Comparison of ENCODE assay signal across 21 cellular contexts in genomic region chr5:181236954-181237641, GRCh38. TPM values are rescaled to one million over a fixed set of nuclear protein-coding genes. Genes with fewer than 3 reads are reported as not detected.
A peak's percentile ranks its signal among the peaks of the same experiment; 100 is the strongest.
DNase-seq lines count a peak whose midpoint lies in the region; ATAC-seq, FAIRE-seq and TF ChIP-seq lines count a peak whose summit lies in the region.
"Had no signal": no experiment of that assay in that cellular context is flagged by ENCODE, and none has a peak within 500 bp of the region (broad histone marks: within the 10 kb centered on the region; RNA-seq: fewer than 3 reads in every experiment).

No MANE protein-coding gene starts in this region.

- no peaks in the 10 kb centered on the region for H3K9me3 Mint-ChIP-seq in activated naive CD4-positive, alpha-beta T cell treated with anti-CD3 and anti-CD28 coated beads, Interleukin-2, amount 50 U/mL, for 24 hours
- H3K9me3 Mint-ChIP-seq: T-helper 1 cell treated with Interleukin-12 subunit alpha and Interleukin-12 subunit beta and Interleukin-4 antibody, amounts not matched to agents 30 μg/mL and 1 μg/mL, for 36 hours had no signal

- no peak for ATAC-seq in RWPE2 (ENCODE audit: low read depth)
- ATAC-seq in HG02623 (IDR thresholded peaks at IDR 0.05; ENCODE audit: unreplicated experiment), result no peak
- ATAC-seq: left lung, PC-3 had no signal

- POLR2A ChIA-PET in H1 (lab: Charles Lee; ENCODE audit: partially characterized antibody), result interaction anchor here (1.2 to 34.2 kb wide), 10 partner anchors 1 to 63 kb away, joined by 3 to 1334 read pairs (median 14); partner anchors contain the start of genes RACK1, TRIM41, TRIM52 and TRIM7

- H3K9me3 ChIP-seq in RWPE2 (ENCODE audit: severe bottlenecking) (no peaks in the 10 kb centered on the region), H1 (ENCODE audit: insufficient read depth in 2 of 2, low read depth in 1 of 2, low read length in 1 of 2) (no peaks in the 10 kb centered on the region)
- H3K9me3 ChIP-seq: left lung, uterus had no signal

- H2BK120ac ChIP-seq in H1 (replicated peaks; ENCODE audit: low read depth, low read length), result no peak overlapping the region
- no peak overlapping the region for H2BK120ac ChIP-seq in mesendoderm (ENCODE audit: low read depth, low read length)

- peak overlapping the region; percentile 15 for H3K4me3 Mint-ChIP-seq in activated naive CD4-positive, alpha-beta T cell treated with anti-CD3 and anti-CD28 coated beads, Interleukin-2, amount 50 U/mL, for 24 hours
- H3K4me3 Mint-ChIP-seq: T-helper 1 cell treated with Interleukin-12 subunit alpha and Interleukin-12 subunit beta and Interleukin-4 antibody, amounts not matched to agents 30 μg/mL and 1 μg/mL, for 36 hours had no signal

- no peak overlapping the region for H4K91ac ChIP-seq in H1 (replicated peaks; ENCODE audit: insufficient read length, low read length)

- peak overlapping the region; percentile 94 for H3K27ac ChIP-seq in RWPE2 (ENCODE audit: poor library complexity, severe bottlenecking)
- H3K27ac ChIP-seq in H1 (ENCODE audit: low read depth, low read length), result no peak overlapping the region
- peak overlapping the region; percentile 42 for H3K27ac ChIP-seq in urinary bladder (ENCODE audit: low read depth)
- H3K27ac ChIP-seq in mesendoderm (ENCODE audit: low read depth, low read length), result no peak overlapping the region
- H3K27ac ChIP-seq: left lung, uterus had no signal

- H3K4me2 ChIP-seq in H1 (ENCODE audit: insufficient read depth in 1 of 2, low read depth in 2 of 2, low read length in 2 of 2) (no peak overlapping the region), mesendoderm (ENCODE audit: low read length) (no peak overlapping the region)

- no peaks in the 10 kb centered on the region; the same call in 1 of the 2 replicates for H3K23me2 ChIP-seq in H1 (ENCODE audit: low read depth, low read length)

- H3K56ac ChIP-seq in H1 (replicated peaks; ENCODE audit: insufficient read length, low read depth, low read length) (no peak overlapping the region), mesendoderm (ENCODE audit: low read length) (no peak overlapping the region)

- H2BK15ac ChIP-seq in H1 (ENCODE audit: low read length) (no peak overlapping the region), mesendoderm (replicated peaks; ENCODE audit: low read depth) (no peak overlapping the region)

- H3K4me1 ChIP-seq in RWPE2 (ENCODE audit: insufficient read depth, poor library complexity, severe bottlenecking), result peaks cover 8% of the 10 kb centered on the region
- peaks cover 5 to 14% (median 6%) of the 10 kb centered on the region in 4 experiments for H3K4me1 ChIP-seq in H1 (replicated peaks in 1 of 4; ENCODE audit: control insufficient read depth in 3 of 4, insufficient read depth in 4 of 4, low read length in 3 of 4)
- no peaks in the 10 kb centered on the region for H3K4me1 ChIP-seq in urinary bladder (ENCODE audit: insufficient read depth)
- H3K4me1 ChIP-seq in mesendoderm (ENCODE audit: control insufficient read depth, low read depth, low read length), result peaks cover 5% of the 10 kb centered on the region

- H3K4me1 Mint-ChIP-seq in activated naive CD4-positive, alpha-beta T cell treated with anti-CD3 and anti-CD28 coated beads, Interleukin-2, amount 50 U/mL, for 24 hours, result peaks cover 35% of the 10 kb centered on the region

- no peak overlapping the region for H2AFZ ChIP-seq in H1 (ENCODE audit: low read length)

- no peak overlapping the region for H2AK5ac ChIP-seq in H1 (ENCODE audit: low read depth, low read length)
- no peak overlapping the region for H2AK5ac ChIP-seq in mesendoderm (ENCODE audit: low read length)

- TF ChIP-seq EP300 in H1 (IDR thresholded peaks at IDR 0.05; ENCODE audit: borderline replicate concordance in 1 of 2, low read depth in 2 of 2, low read length in 2 of 2), result no peak

- peak in 1 of 2 experiments; percentile 15; a peak in 2 of 3 replicates for TF ChIP-seq POLR2A in H1 (IDR thresholded peaks at IDR 0.05; ENCODE audit: control extremely low read depth in 1 of 2, low read depth in 2 of 2, low read length in 2 of 2)

- WGBS in H1 (ENCODE audit: extremely low coverage in 1 of 2, insufficient coverage in 1 of 2, insufficient read length in 1 of 2, insufficient replicate concordance in 2 of 2, low coverage in 1 of 2, low lambda C conversion rate in 2 of 2, missing lambda C conversion rate in 1 of 2), 2 experiments, result 94% methylated on average over 10 of the region's 10 CpGs; no CpG with 5 or more reads in 1 of the 2 experiments
- WGBS in urinary bladder, result 88% methylated on average over 10 of the region's 10 CpGs
- no CpG with 5 or more reads among the region's 10 CpGs for WGBS in mesendoderm (ENCODE audit: extremely low coverage, insufficient coverage, low lambda C conversion rate)

- FAIRE-seq in H1 (lab: Jason Lieb, UNC), result no peak
- FAIRE-seq: bronchial epithelial cell had no signal

- no peak for TF ChIP-seq CTCF in RWPE2 (IDR thresholded peaks at IDR 0.05; ENCODE audit: poor library complexity, severe bottlenecking)
- no peak for TF ChIP-seq CTCF in H1 (IDR thresholded peaks at IDR 0.05; ENCODE audit: control extremely low read depth in 1 of 3, insufficient read depth in 1 of 3, low read depth in 1 of 3, low read length in 3 of 3)

- no peak overlapping the region for H3K14ac ChIP-seq in H1 (ENCODE audit: insufficient read length)

- no peak overlapping the region for H2BK20ac ChIP-seq in H1 (ENCODE audit: low read length)

- H2BK12ac ChIP-seq in H1 (ENCODE audit: low read depth, low read length), result no peak overlapping the region

- H3K27ac Mint-ChIP-seq in activated naive CD4-positive, alpha-beta T cell treated with anti-CD3 and anti-CD28 coated beads, Interleukin-2, amount 50 U/mL, for 24 hours, result peak overlapping the region; percentile 78
- H3K27ac Mint-ChIP-seq: T-helper 1 cell treated with Interleukin-12 subunit alpha and Interleukin-12 subunit beta and Interleukin-4 antibody, amounts not matched to agents 30 μg/mL and 1 μg/mL, for 36 hours had no signal

- H4K5ac ChIP-seq in H1 (ENCODE audit: insufficient read length, low read depth, low read length) (no peak overlapping the region), mesendoderm (ENCODE audit: low read length) (no peak overlapping the region)

- CTCF ChIA-PET in H1 (lab: Charles Lee; ENCODE audit: partially characterized antibody), result interaction anchor here (1.6 kb wide), 1 partner anchor 10 kb away, joined by 5 read pairs; no protein-coding TSS in a partner anchor

- H3K18ac ChIP-seq in H1 (ENCODE audit: extremely low read depth, low read length) (no peak overlapping the region), mesendoderm (ENCODE audit: low read length) (no peak overlapping the region)

- no peaks in the 10 kb centered on the region for H3K27me3 Mint-ChIP-seq in activated naive CD4-positive, alpha-beta T cell treated with anti-CD3 and anti-CD28 coated beads, Interleukin-2, amount 50 U/mL, for 24 hours

- H3K4me3 ChIP-seq in RWPE2 (ENCODE audit: severe bottlenecking), result no peak overlapping the region
- no peak overlapping the region for H3K4me3 ChIP-seq in H1 (ENCODE audit: extremely low read depth in 1 of 4, insufficient read depth in 2 of 4, low read depth in 3 of 4, low read length in 4 of 4)
- no peak overlapping the region for H3K4me3 ChIP-seq in urinary bladder (ENCODE audit: low read depth, low read length)
- H3K4me3 ChIP-seq in mesendoderm (ENCODE audit: low read length), result no peak overlapping the region
- H3K4me3 ChIP-seq: left lung, uterus had no signal

- H3K27me3 ChIP-seq in RWPE2 (ENCODE audit: insufficient read depth, poor library complexity, severe bottlenecking) (no peaks in the 10 kb centered on the region), H1 (replicated peaks in 1 of 4; ENCODE audit: control insufficient read depth in 3 of 4, extremely low read depth in 1 of 4, insufficient read depth in 3 of 4, low read length in 3 of 4) (no peaks in the 10 kb centered on the region), mesendoderm (ENCODE audit: insufficient read depth, low read length, poor library complexity) (no peaks in the 10 kb centered on the region)
- H3K27me3 ChIP-seq: left lung, uterus had no signal

- H4K8ac ChIP-seq in H1 (ENCODE audit: extremely low read depth, insufficient read depth, low read length) (no peak overlapping the region), mesendoderm (ENCODE audit: low read depth, low read length) (no peak overlapping the region)

- H3K79me1 ChIP-seq in H1 (ENCODE audit: low read depth, low read length) (peaks cover 4% of the 10 kb centered on the region; the same call in 1 of the 2 replicates), mesendoderm (ENCODE audit: low read length) (peaks cover 15% of the 10 kb centered on the region)

- H3K36me3 ChIP-seq in RWPE2 (ENCODE audit: low read depth), result peaks cover 94% of the 10 kb centered on the region
- peaks cover 54 to 88% (median 69%) of the 10 kb centered on the region in 4 experiments for H3K36me3 ChIP-seq in H1 (ENCODE audit: control insufficient read depth in 2 of 4, insufficient read depth in 4 of 4, low read length in 3 of 4)
- peaks cover 6% of the 10 kb centered on the region for H3K36me3 ChIP-seq in urinary bladder (ENCODE audit: insufficient read depth)
- H3K36me3 ChIP-seq in mesendoderm (ENCODE audit: control insufficient read depth, insufficient read depth, low read length), result peaks cover 48% of the 10 kb centered on the region
- H3K36me3 ChIP-seq: uterus had no signal

- H3K79me2 ChIP-seq in H1 (ENCODE audit: control insufficient read depth in 1 of 2, insufficient read depth in 2 of 2, low read length in 2 of 2), result peaks cover 8 to 23% of the 10 kb centered on the region in 2 experiments
- peaks cover 22% of the 10 kb centered on the region for H3K79me2 ChIP-seq in mesendoderm (ENCODE audit: control insufficient read depth, insufficient read depth, low read length)

- no peak overlapping the region for H2BK5ac ChIP-seq in H1 (ENCODE audit: low read depth, low read length)
- no peak overlapping the region for H2BK5ac ChIP-seq in mesendoderm (ENCODE audit: low read length)

- H3K23ac ChIP-seq in H1 (ENCODE audit: insufficient read length), result no peak overlapping the region
- no peak overlapping the region for H3K23ac ChIP-seq in mesendoderm (ENCODE audit: low read length)

- H4K20me1 ChIP-seq in H1 (replicated peaks in 1 of 2; ENCODE audit: control insufficient read depth in 1 of 2, insufficient read depth in 2 of 2, low read length in 2 of 2), result peaks cover 24 to 33% of the 10 kb centered on the region in 2 experiments

- H3K4ac ChIP-seq in H1 (replicated peaks; ENCODE audit: insufficient read length, low read depth, low read length) (no peak overlapping the region), mesendoderm (ENCODE audit: low read depth, low read length) (no peak overlapping the region)

- peaks cover 36% of the 10 kb centered on the region for H3K36me3 Mint-ChIP-seq in activated naive CD4-positive, alpha-beta T cell treated with anti-CD3 and anti-CD28 coated beads, Interleukin-2, amount 50 U/mL, for 24 hours

- H3K9ac ChIP-seq in H1 (replicated peaks in 1 of 4; ENCODE audit: extremely low read depth in 1 of 4, low read depth in 3 of 4, low read length in 3 of 4) (no peak overlapping the region; a peak in 2 of 7 replicates), mesendoderm (ENCODE audit: low read length) (no peak overlapping the region)

- TF ChIP-seq RAD21 in H1 (IDR thresholded peaks at IDR 0.05 in 1 of 2, conservative IDR thresholded peaks at IDR 0.05 in 1 of 2; ENCODE audit: low read depth in 2 of 2, low read length in 2 of 2), result no peak

- DNase-seq in activated naive CD4-positive, alpha-beta T cell (lab: John Stamatoyannopoulos, UW), result no peak
- DNase-seq in RWPE2 (ENCODE audit: low spot score) (no peak), H1 (ENCODE audit: low read depth in 1 of 2, low spot score in 2 of 2) (no peak), mesendoderm (no peak), SW480 (ENCODE audit: low spot score) (no peak)
- DNase-seq: activated CD4-positive, alpha-beta T cell treated with anti-CD3 and anti-CD28 coated beads, Interleukin-2, amount 50 U/mL, for 4 hours; DMS53; GF-D8; left lung; NCI-H1092; NCI-H2029; occipital lobe; PC-3; retina; stimulated activated CD4-positive, alpha-beta T cell treated with anti-CD3 and anti-CD28 coated beads, Interleukin-12 subunit alpha, Interleukin-12 subunit beta, amount 100 ng/mL, for 4 hours; uterus had no signal

RNA-seq across cellular contexts. Expression of gene RACK1, which starts 6.6 kb away (rescaled TPM):
- 2,564 and 2,589 TPM in 2 replicates for total RNA-seq in H1 (2021; fragmentation: NEBNext Ultra II Directional; extraction: Animal tissue kit (Norgen Biotek cat#: 25700))
- 7,578 and 7,971 TPM in 2 replicates for polyA plus RNA-seq in H1 (2011; rRNA removed)
- polyA plus RNA-seq in H1 (2011; cell fraction: cytosol; rRNA removed), result 6,759 TPM
- polyA plus RNA-seq in H1 (2011; cell fraction: nucleus; rRNA removed), result 7,543 TPM
- 3,817 to 4,876 TPM (median 4,535 TPM) in 4 replicates for polyA plus RNA-seq in H1 (2012, experiment 1 of 2)
- 4,888 TPM for polyA plus RNA-seq in H1 (2012, experiment 2 of 2)
- polyA plus RNA-seq in H1 (2013, experiment 1 of 2), result 2,646 TPM
- polyA plus RNA-seq in H1 (2013, experiment 2 of 2), result 2,607 TPM
- 7,141 and 7,318 TPM in 2 replicates for polyA minus RNA-seq in H1 (2011; rRNA and poly(A)+ RNA removed)
- polyA minus RNA-seq in H1 (2011; cell fraction: cytosol; rRNA and poly(A)+ RNA removed), result 3,305 TPM
- polyA minus RNA-seq in H1 (2011; cell fraction: nucleus; rRNA and poly(A)+ RNA removed), result 3,286 TPM
- 2,993 TPM for total RNA-seq in urinary bladder
- 2,408 TPM for polyA plus RNA-seq in urinary bladder
- 3,047 TPM for polyA plus RNA-seq in mesendoderm (2013, experiment 1 of 2)
- 3,083 TPM for polyA plus RNA-seq in mesendoderm (2013, experiment 2 of 2)

RNA-seq across cellular contexts. Expression of gene TRIM41, which starts 14.0 kb away (rescaled TPM):
- total RNA-seq in H1 (2021; fragmentation: NEBNext Ultra II Directional; extraction: Animal tissue kit (Norgen Biotek cat#: 25700)), result 21.2 and 21.6 TPM in 2 replicates
- polyA plus RNA-seq in H1 (2011; rRNA removed) (12.9 and 18.0 TPM in 2 replicates), urinary bladder (20.6 TPM)
- 19.8 TPM for polyA plus RNA-seq in H1 (2011; cell fraction: cytosol; rRNA removed)
- 79.7 TPM for polyA plus RNA-seq in H1 (2011; cell fraction: nucleus; rRNA removed)
- polyA plus RNA-seq in H1 (2012, experiment 1 of 2), result 19.4 to 26.5 TPM (median 23.3 TPM) in 4 replicates
- polyA plus RNA-seq in H1 (2012, experiment 2 of 2), result 10.8 TPM
- 15.0 TPM for polyA plus RNA-seq in H1 (2013, experiment 1 of 2)
- 13.5 TPM for polyA plus RNA-seq in H1 (2013, experiment 2 of 2)
- 4.7 and 7.7 TPM in 2 replicates for polyA minus RNA-seq in H1 (2011; rRNA and poly(A)+ RNA removed)
- 6.7 TPM for polyA minus RNA-seq in H1 (2011; cell fraction: cytosol; rRNA and poly(A)+ RNA removed)
- polyA minus RNA-seq in H1 (2011; cell fraction: nucleus; rRNA and poly(A)+ RNA removed), result 19.8 TPM
- 8.8 TPM for total RNA-seq in urinary bladder
- polyA plus RNA-seq in mesendoderm (2013, experiment 1 of 2), result 15.1 TPM
- 14.4 TPM for polyA plus RNA-seq in mesendoderm (2013, experiment 2 of 2)

RNA-seq across cellular contexts. Expression of gene TRIM52, which starts 23.8 kb away (rescaled TPM):
- total RNA-seq in H1 (2021; fragmentation: NEBNext Ultra II Directional; extraction: Animal tissue kit (Norgen Biotek cat#: 25700)), result 5.7 and 6.2 TPM in 2 replicates
- polyA plus RNA-seq in H1 (2011; rRNA removed), result 2.3 and 4.2 TPM in 2 replicates
- 6.2 TPM for polyA plus RNA-seq in H1 (2011; cell fraction: cytosol; rRNA removed)
- polyA plus RNA-seq in H1 (2011; cell fraction: nucleus; rRNA removed), result 6.8 TPM
- polyA plus RNA-seq in H1 (2012, experiment 1 of 2), result 8.8 to 10.6 TPM (median 9.8 TPM) in 4 replicates
- 0.70 TPM for polyA plus RNA-seq in H1 (2012, experiment 2 of 2)
- polyA plus RNA-seq in H1 (2013, experiment 1 of 2), result 5.1 TPM
- 4.3 TPM for polyA plus RNA-seq in H1 (2013, experiment 2 of 2)
- polyA minus RNA-seq in H1 (2011; rRNA and poly(A)+ RNA removed), result 5.5 and 6.2 TPM in 2 replicates
- polyA minus RNA-seq in H1 (2011; cell fraction: cytosol; rRNA and poly(A)+ RNA removed), result 2.3 TPM
- 4.6 TPM for polyA minus RNA-seq in H1 (2011; cell fraction: nucleus; rRNA and poly(A)+ RNA removed)
- 14.1 TPM for total RNA-seq in urinary bladder
- polyA plus RNA-seq in urinary bladder, result 13.8 TPM
- 2.8 TPM for polyA plus RNA-seq in mesendoderm (2013, experiment 1 of 2)
- polyA plus RNA-seq in mesendoderm (2013, experiment 2 of 2), result 2.8 TPM

RNA-seq across cellular contexts. Expression of gene TRIM7, which starts 32.1 kb away (rescaled TPM):
- 0.44 and 0.47 TPM in 2 replicates for total RNA-seq in H1 (2021; fragmentation: NEBNext Ultra II Directional; extraction: Animal tissue kit (Norgen Biotek cat#: 25700))
- polyA plus RNA-seq in H1 (2011; rRNA removed) (0.36 and 0.57 TPM in 2 replicates), urinary bladder (3.7 TPM)
- 0.62 TPM for polyA plus RNA-seq in H1 (2011; cell fraction: cytosol; rRNA removed)
- polyA plus RNA-seq in H1 (2011; cell fraction: nucleus; rRNA removed), result 0.54 TPM
- polyA plus RNA-seq in H1 (2012, experiment 1 of 2), result 0.35 to 1.0 TPM (median 0.45 TPM) in 4 replicates
- polyA plus RNA-seq in H1 (2012, experiment 2 of 2), result 0.55 TPM
- 0.53 TPM for polyA plus RNA-seq in H1 (2013, experiment 1 of 2)
- 0.28 TPM for polyA plus RNA-seq in H1 (2013, experiment 2 of 2)
- 0.05 TPM in 1 of 2 replicates, not detected in the other for polyA minus RNA-seq in H1 (2011; rRNA and poly(A)+ RNA removed)
- polyA minus RNA-seq in H1 (2011; cell fraction: cytosol; rRNA and poly(A)+ RNA removed), result not detected
- polyA minus RNA-seq in H1 (2011; cell fraction: nucleus; rRNA and poly(A)+ RNA removed), result 0.60 TPM
- total RNA-seq in urinary bladder, result 1.2 TPM
- 0.04 TPM for polyA plus RNA-seq in mesendoderm (2013, experiment 1 of 2)
- polyA plus RNA-seq in mesendoderm (2013, experiment 2 of 2), result 0.06 TPM

Comparison
In these comparisons a context has a peak if more than half of its experiments do, and no peak if none do; other contexts are left out.
1. H3K27ac ChIP-seq: peak in RWPE2 (single experiment) and urinary bladder (single experiment); none in H1 (single experiment) and mesendoderm (single experiment).